In the genomic region with DNA sequence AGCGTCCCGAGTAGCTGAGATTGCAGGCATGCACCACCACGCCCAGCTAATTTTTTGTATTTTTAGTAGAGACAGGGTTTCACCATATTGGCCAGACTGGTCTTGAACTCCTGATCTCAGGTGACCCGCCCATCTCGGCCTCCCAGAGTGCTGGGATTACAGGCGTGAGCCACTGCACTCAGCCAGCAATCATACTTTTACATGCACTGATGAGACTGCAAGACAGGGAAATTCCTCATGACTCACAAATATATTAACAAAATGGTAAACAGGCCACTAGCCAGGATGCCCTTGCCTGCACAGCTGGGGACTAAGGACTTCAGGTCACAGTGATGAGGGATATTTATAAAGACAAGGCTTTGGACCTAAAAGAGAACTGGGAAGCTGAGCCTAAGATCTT, we compare ENCODE assay signal across 9 cellular contexts. TPM values are rescaled to one million over a fixed set of nuclear protein-coding genes. Genes with fewer than 3 reads are reported as not detected.
DNase-seq lines count a peak whose midpoint lies in the region; ATAC-seq and TF ChIP-seq lines count a peak whose summit lies in the region.
"Not testable (repeated sequence)": the region's sequence is repeated elsewhere in the genome, so short reads cannot be mapped to it uniquely, and the experiment has no call there.
"Had no signal": no experiment of that assay in that cellular context is flagged by ENCODE, and none has a peak within 500 bp of the region (broad histone marks: within the 10 kb centered on the region; RNA-seq: fewer than 3 reads in every experiment).

No MANE protein-coding gene starts in this region.

- TF ChIP-seq CTCF in CD8-positive, alpha-beta T cell (IDR thresholded peaks at IDR 0.05); PC-3 (conservative IDR thresholded peaks at IDR 0.05; ENCODE audit: low read depth, low read length); brain microvascular endothelial cell (IDR thresholded peaks at IDR 0.05; ENCODE audit: low read depth, low read length, missing control alignments): not testable (repeated sequence)

- H3K9me3 Mint-ChIP-seq in CD8-positive, alpha-beta T cell; activated CD8-positive, alpha-beta memory T cell treated with anti-CD3 and anti-CD28 coated beads, Interleukin-2, amount 10 ng/mL, durations not matched to agents 7 days and 5 days (ENCODE audit: low read depth); stimulated activated memory B cell treated with anti-CD40 and anti-IgM and Interleukin-4, amounts not matched to agents 10 μg/mL and 1 μg/mL and 100 μg/mL, for 72 hours: not testable (repeated sequence)

- not testable (repeated sequence) for H3K4me2 ChIP-seq in PC-3 (ENCODE audit: low read length)

- POLR2A ChIA-PET in CD8-positive, alpha-beta T cell (lab: Charles Lee), result interaction anchor here (1.0 to 1.2 kb wide), 2 partner anchors 12 to 49 kb away, joined by 3 to 4 read pairs; partner anchors contain the start of genes PPIL4 and ZC3H12D
- POLR2A ChIA-PET in PC-3 (lab: Charles Lee; ENCODE audit: unreplicated experiment), result not testable (repeated sequence)

- H3K4me1 Mint-ChIP-seq in CD8-positive, alpha-beta T cell (ENCODE audit: low read depth), result peaks cover 56% of the 10 kb centered on the region
- H3K4me1 Mint-ChIP-seq in activated CD8-positive, alpha-beta memory T cell treated with anti-CD3 and anti-CD28 coated beads, Interleukin-2, amount 10 ng/mL, durations not matched to agents 7 days and 5 days, result peaks cover 67% of the 10 kb centered on the region
- peaks cover 57% of the 10 kb centered on the region for H3K4me1 Mint-ChIP-seq in stimulated activated memory B cell treated with anti-CD40 and anti-IgM and Interleukin-4, amounts not matched to agents 10 μg/mL and 1 μg/mL and 100 μg/mL, for 72 hours

- not testable (repeated sequence) for H3K27ac ChIP-seq in CD8-positive, alpha-beta T cell (ENCODE audit: low read depth, low read length); brain microvascular endothelial cell
- H3K27ac ChIP-seq in PC-3 (ENCODE audit: low read length), result peak overlapping the region; percentile 29; the same call in 1 of the 2 replicates

- not testable (repeated sequence) for H3K27me3 ChIP-seq in CD8-positive, alpha-beta T cell (ENCODE audit: insufficient read depth, low read length); PC-3 (ENCODE audit: low read length); brain microvascular endothelial cell (replicated peaks)

- not testable (repeated sequence) for H3K4me3 ChIP-seq in CD8-positive, alpha-beta T cell (ENCODE audit: low read depth, low read length); PC-3 (ENCODE audit: low read length); brain microvascular endothelial cell (ENCODE audit: low read depth, low read length)

- not testable (repeated sequence) for ATAC-seq in CD8-positive, alpha-beta T cell; activated CD8-positive, alpha-beta memory T cell treated with anti-CD3 and anti-CD28 coated beads, Interleukin-2, amount 10 ng/mL, durations not matched to agents 7 days and 5 days
- ATAC-seq in GM19023 (IDR thresholded peaks at IDR 0.05; ENCODE audit: unreplicated experiment), result peak; percentile 56
- ATAC-seq in HG02678 (IDR thresholded peaks at IDR 0.05; ENCODE audit: unreplicated experiment), result peak; percentile 51
- peak; percentile 76 for ATAC-seq in PC-3
- peak; percentile 76 for ATAC-seq in stimulated activated memory B cell treated with anti-CD40 and anti-IgM and Interleukin-4, amounts not matched to agents 10 μg/mL and 1 μg/mL and 100 μg/mL, for 72 hours

- H3K4me1 ChIP-seq in CD8-positive, alpha-beta T cell (ENCODE audit: insufficient read depth, low read length), result peaks cover 39% of the 10 kb centered on the region
- H3K4me1 ChIP-seq in PC-3 (ENCODE audit: insufficient read depth, low read length), result peaks cover 29% of the 10 kb centered on the region

- intact Hi-C loops in CD8-positive, alpha-beta T cell (cut with DNase I, micrococcal nuclease), result not testable (repeated sequence)
- intact Hi-C loops in PC-3 (cut with micrococcal nuclease), result loop anchor here (5.0 to 10.0 kb wide), 2 partner anchors 162 to 414 kb away; no protein-coding TSS in a partner anchor

- peak in 1 of 7 experiments; percentile 39 for DNase-seq in CD8-positive, alpha-beta T cell
- DNase-seq in PC-3 (peak; percentile 61), brain microvascular endothelial cell (peak; percentile 66), glomerular visceral epithelial cell (ENCODE audit: extremely low spot score) (peak; percentile 55)
- peak; percentile 41 for DNase-seq in activated CD8-positive, alpha-beta memory T cell treated with anti-CD3 and anti-CD28 coated beads, Interleukin-2, amount 10 ng/mL, durations not matched to agents 7 days and 5 days

- H3K36me3 ChIP-seq in CD8-positive, alpha-beta T cell (ENCODE audit: insufficient read depth, low read length); PC-3 (ENCODE audit: low read depth, low read length); brain microvascular endothelial cell (replicated peaks): not testable (repeated sequence)

- H2AFZ ChIP-seq in PC-3 (ENCODE audit: low read length), result not testable (repeated sequence)

- H3K9me3 ChIP-seq in CD8-positive, alpha-beta T cell (ENCODE audit: low read length); PC-3 (ENCODE audit: low read length): not testable (repeated sequence)

- TSS peak; percentile 85 for BruUV-seq in PC-3 (replicated peaks; lab: Mats Ljungman, UMichigan)

- not testable (repeated sequence) for H3K79me2 ChIP-seq in PC-3 (ENCODE audit: low read length)

- H3F3A ChIP-seq in PC-3 (ENCODE audit: low read length, unreplicated experiment), result not testable (repeated sequence)

- not testable (repeated sequence) for H3K27me3 Mint-ChIP-seq in CD8-positive, alpha-beta T cell (ENCODE audit: low read depth); activated CD8-positive, alpha-beta memory T cell treated with anti-CD3 and anti-CD28 coated beads, Interleukin-2, amount 10 ng/mL, durations not matched to agents 7 days and 5 days; stimulated activated memory B cell treated with anti-CD40 and anti-IgM and Interleukin-4, amounts not matched to agents 10 μg/mL and 1 μg/mL and 100 μg/mL, for 72 hours

- not testable (repeated sequence) for H4K20me1 ChIP-seq in PC-3 (ENCODE audit: low read length)

- peaks cover 14% of the 10 kb centered on the region for H3K36me3 Mint-ChIP-seq in CD8-positive, alpha-beta T cell
- peaks cover 17% of the 10 kb centered on the region for H3K36me3 Mint-ChIP-seq in activated CD8-positive, alpha-beta memory T cell treated with anti-CD3 and anti-CD28 coated beads, Interleukin-2, amount 10 ng/mL, durations not matched to agents 7 days and 5 days
- not testable (repeated sequence) for H3K36me3 Mint-ChIP-seq in stimulated activated memory B cell treated with anti-CD40 and anti-IgM and Interleukin-4, amounts not matched to agents 10 μg/mL and 1 μg/mL and 100 μg/mL, for 72 hours

- not testable (repeated sequence) for H3K9me2 ChIP-seq in PC-3 (replicated peaks; ENCODE audit: low read length)

- in situ Hi-C loops in brain microvascular endothelial cell (cut with HindIII; ENCODE audit: low pct_ligation_motif_present, low sequenced_read_pairs), result not testable (repeated sequence)

- peak overlapping the region; percentile 80 for H3K27ac Mint-ChIP-seq in CD8-positive, alpha-beta T cell
- peak overlapping the region; percentile 88 for H3K27ac Mint-ChIP-seq in activated CD8-positive, alpha-beta memory T cell treated with anti-CD3 and anti-CD28 coated beads, Interleukin-2, amount 10 ng/mL, durations not matched to agents 7 days and 5 days
- H3K27ac Mint-ChIP-seq in stimulated activated memory B cell treated with anti-CD40 and anti-IgM and Interleukin-4, amounts not matched to agents 10 μg/mL and 1 μg/mL and 100 μg/mL, for 72 hours, result peak overlapping the region; percentile 91

- H3K9ac ChIP-seq in PC-3 (ENCODE audit: low read length), result not testable (repeated sequence)

- CTCF ChIA-PET in CD8-positive, alpha-beta T cell (lab: Charles Lee), result interaction anchor here (0.6 to 4.4 kb wide), 5 partner anchors 9 to 164 kb away, joined by 3 to 26 read pairs (median 5); partner anchors contain the start of genes PPIL4 and ZC3H12D
- CTCF ChIA-PET in PC-3 (lab: Charles Lee), result not testable (repeated sequence)
- CTCF ChIA-PET in activated CD8-positive, alpha-beta memory T cell treated with anti-CD3 and anti-CD28 coated beads, Interleukin-2, amount 10 ng/mL, durations not matched to agents 7 days and 5 days (lab: Charles Lee), result interaction anchor here (1.4 to 4.3 kb wide), 5 partner anchors 9 to 430 kb away, joined by 3 to 23 read pairs (median 9); partner anchors contain the start of gene ZC3H12D

- peak overlapping the region; percentile 8 for H3K4me3 Mint-ChIP-seq in CD8-positive, alpha-beta T cell
- H3K4me3 Mint-ChIP-seq in activated CD8-positive, alpha-beta memory T cell treated with anti-CD3 and anti-CD28 coated beads, Interleukin-2, amount 10 ng/mL, durations not matched to agents 7 days and 5 days, result peak overlapping the region; percentile 22
- peak overlapping the region; percentile 41 for H3K4me3 Mint-ChIP-seq in stimulated activated memory B cell treated with anti-CD40 and anti-IgM and Interleukin-4, amounts not matched to agents 10 μg/mL and 1 μg/mL and 100 μg/mL, for 72 hours

RNA-seq across cellular contexts. Expression of gene ZC3H12D, which starts 11.8 kb away (rescaled TPM):
- total RNA-seq in CD8-positive, alpha-beta T cell, result 10 to 100 TPM; 45.9 to 50.0 TPM
- not detected in 2 replicates for total RNA-seq in PC-3 (2014; rRNA removed)
- total RNA-seq in activated CD8-positive, alpha-beta memory T cell treated with anti-CD3 and anti-CD28 coated beads, Interleukin-2, amount 10 ng/mL, durations not matched to agents 7 days and 5 days, result 10 to 100 TPM; 25.3 to 37.5 TPM
- total RNA-seq: HT-29 had no signal

RNA-seq across cellular contexts. Expression of gene PPIL4, which starts 49.2 kb away (rescaled TPM):
- 10 to 100 TPM; 59.1 to 59.4 TPM for total RNA-seq in CD8-positive, alpha-beta T cell
- total RNA-seq in PC-3 (2014; rRNA removed), result 11.1 and 12.8 TPM in 2 replicates
- 10 to 100 TPM; 17.8 to 18.7 TPM for total RNA-seq in activated CD8-positive, alpha-beta memory T cell treated with anti-CD3 and anti-CD28 coated beads, Interleukin-2, amount 10 ng/mL, durations not matched to agents 7 days and 5 days

Comparison
In these comparisons a context has a peak if more than half of its experiments do, and no peak if none do; other contexts are left out.
1. RNA of gene ZC3H12D, which starts 11.8 kb away (total RNA-seq): 45.9 to 50.0 TPM in CD8-positive, alpha-beta T cell and 25.3 to 37.5 TPM in activated CD8-positive, alpha-beta memory T cell treated with anti-CD3 and anti-CD28 coated beads, Interleukin-2, amount 10 ng/mL, durations not matched to agents 7 days and 5 days; not detected in PC-3; every median in the first group is over 10 times any median in the second.
2. Peak in every context shown above with its lines, with median percentiles within 50 percentile points of each other: H3K27ac Mint-ChIP-seq and H3K4me3 Mint-ChIP-seq.